Comparison of ENCODE assay signal across 8 cellular contexts in the genomic region with DNA sequence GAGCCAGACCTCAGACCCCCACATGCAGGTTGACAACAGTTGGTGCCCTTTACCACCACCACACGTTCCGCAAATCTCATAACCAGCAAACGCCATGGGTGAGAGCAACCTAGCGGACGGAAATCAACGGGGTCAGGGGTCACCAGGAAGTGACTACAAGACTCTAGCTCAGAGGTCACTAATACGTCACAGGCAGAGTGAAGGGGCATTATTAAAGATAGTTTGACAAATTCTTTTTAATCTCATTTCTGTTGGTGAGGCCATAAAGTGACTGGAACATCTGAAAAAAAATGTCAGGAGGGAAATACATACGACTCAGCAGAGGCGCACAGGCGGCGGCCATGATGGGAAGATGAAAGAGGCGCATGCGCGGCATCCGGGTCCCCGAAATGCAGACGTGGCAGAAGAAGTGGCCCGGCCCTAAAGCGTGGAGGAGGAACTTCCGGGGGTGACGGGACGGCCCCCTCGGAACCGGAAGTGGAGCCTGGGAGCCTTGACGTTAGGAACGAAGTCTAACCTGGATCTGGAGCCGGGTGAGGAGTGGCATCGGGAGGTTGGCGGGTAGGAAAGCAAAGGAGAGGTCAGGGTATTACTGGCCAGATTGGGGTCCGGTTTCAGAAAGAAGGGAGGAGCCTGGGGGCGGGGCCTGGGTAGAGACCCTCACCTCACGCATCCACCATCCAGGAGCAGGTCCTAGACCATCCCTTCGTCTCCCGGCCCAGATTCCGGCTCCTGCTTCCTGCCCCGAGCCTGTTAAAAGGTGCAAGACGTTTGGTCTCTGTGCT. TPM values are rescaled to one million over a fixed set of nuclear protein-coding genes. Genes with fewer than 3 reads are reported as not detected.
DNase-seq lines count a peak whose midpoint lies in the region; ATAC-seq and TF ChIP-seq lines count a peak whose summit lies in the region.

A gene with protein sequence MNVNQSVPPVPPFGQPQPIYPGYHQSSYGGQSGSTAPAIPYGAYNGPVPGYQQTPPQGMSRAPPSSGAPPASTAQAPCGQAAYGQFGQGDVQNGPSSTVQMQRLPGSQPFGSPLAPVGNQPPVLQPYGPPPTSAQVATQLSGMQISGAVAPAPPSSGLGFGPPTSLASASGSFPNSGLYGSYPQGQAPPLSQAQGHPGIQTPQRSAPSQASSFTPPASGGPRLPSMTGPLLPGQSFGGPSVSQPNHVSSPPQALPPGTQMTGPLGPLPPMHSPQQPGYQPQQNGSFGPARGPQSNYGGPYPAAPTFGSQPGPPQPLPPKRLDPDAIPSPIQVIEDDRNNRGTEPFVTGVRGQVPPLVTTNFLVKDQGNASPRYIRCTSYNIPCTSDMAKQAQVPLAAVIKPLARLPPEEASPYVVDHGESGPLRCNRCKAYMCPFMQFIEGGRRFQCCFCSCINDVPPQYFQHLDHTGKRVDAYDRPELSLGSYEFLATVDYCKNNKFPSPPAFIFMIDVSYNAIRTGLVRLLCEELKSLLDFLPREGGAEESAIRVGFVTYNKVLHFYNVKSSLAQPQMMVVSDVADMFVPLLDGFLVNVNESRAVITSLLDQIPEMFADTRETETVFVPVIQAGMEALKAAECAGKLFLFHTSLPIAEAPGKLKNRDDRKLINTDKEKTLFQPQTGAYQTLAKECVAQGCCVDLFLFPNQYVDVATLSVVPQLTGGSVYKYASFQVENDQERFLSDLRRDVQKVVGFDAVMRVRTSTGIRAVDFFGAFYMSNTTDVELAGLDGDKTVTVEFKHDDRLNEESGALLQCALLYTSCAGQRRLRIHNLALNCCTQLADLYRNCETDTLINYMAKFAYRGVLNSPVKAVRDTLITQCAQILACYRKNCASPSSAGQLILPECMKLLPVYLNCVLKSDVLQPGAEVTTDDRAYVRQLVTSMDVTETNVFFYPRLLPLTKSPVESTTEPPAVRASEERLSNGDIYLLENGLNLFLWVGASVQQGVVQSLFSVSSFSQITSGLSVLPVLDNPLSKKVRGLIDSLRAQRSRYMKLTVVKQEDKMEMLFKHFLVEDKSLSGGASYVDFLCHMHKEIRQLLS (plus strand): TSS at position 468 of the 785 bp plus-strand sequence. CDS start 2,461 bp downstream, outside the sequence.

- intact Hi-C loops in left colon (cut with DNase I, micrococcal nuclease) = no loop called here

- no peaks in the 10 kb centered on the region for H3K27me3 Mint-ChIP-seq in activated CD4-positive, alpha-beta T cell treated with anti-CD3 and anti-CD28 coated beads, Interleukin-2, amount 10 ng/mL, durations not matched to agents 7 days and 5 days

- H3K27ac Mint-ChIP-seq in activated CD4-positive, alpha-beta T cell treated with anti-CD3 and anti-CD28 coated beads, Interleukin-2, amount 10 ng/mL, durations not matched to agents 7 days and 5 days = peak within 1 kb of the TSS; percentile 100

- H3K4me1 ChIP-seq in BE2C = peaks cover 5% of the 10 kb centered on the region

- ATAC-seq in GM19324 (IDR thresholded peaks at IDR 0.05; ENCODE audit: low FRiP score, unreplicated experiment) (peak; percentile 96), HG03469 (IDR thresholded peaks at IDR 0.05; ENCODE audit: unreplicated experiment) (peak; percentile 64), left colon (peak; percentile 95)

- H3K27me3 ChIP-seq in BE2C = no peaks in the 10 kb centered on the region

- peak; percentile 95 for DNase-seq in BE2C
- DNase-seq in NCI-H69 (lab: John Stamatoyannopoulos, UW) = peak; percentile 94
- DNase-seq in activated CD4-positive, alpha-beta T cell treated with anti-CD3 and anti-CD28 coated beads, Interleukin-2, amount 10 ng/mL, durations not matched to agents 7 days and 5 days = peak; percentile 97
- peak; percentile 28 for DNase-seq in cortex of kidney (lab: John Stamatoyannopoulos, UW)
- peak; percentile 97 to 98 for DNase-seq in left colon
- peak; percentile 96 for DNase-seq in stimulated activated CD4-positive, alpha-beta T cell treated with anti-CD3 and anti-CD28 coated beads, Interleukin-1b, Interleukin-23, amount 100 ng/mL, for 48 hours

- peaks cover 35% of the 10 kb centered on the region for H3K4me1 Mint-ChIP-seq in activated CD4-positive, alpha-beta T cell treated with anti-CD3 and anti-CD28 coated beads, Interleukin-2, amount 10 ng/mL, durations not matched to agents 7 days and 5 days

- peaks cover 32% of the 10 kb centered on the region for H3K36me3 ChIP-seq in BE2C

- CTCF ChIA-PET in activated CD4-positive, alpha-beta T cell treated with anti-CD3 and anti-CD28 coated beads, Interleukin-2, amount 10 ng/mL, durations not matched to agents 7 days and 5 days (lab: Charles Lee) = interaction anchor here (0.7 to 3.2 kb wide), 8 partner anchors 9 to 183 kb away, joined by 3 to 21 read pairs (median 5); partner anchors contain the start of gene CHCHD1

- POLR2A ChIA-PET in activated CD4-positive, alpha-beta T cell treated with anti-CD3 and anti-CD28 coated beads, Interleukin-2, amount 10 ng/mL, durations not matched to agents 7 days and 5 days (lab: Charles Lee) = interaction anchor here (1.1 kb wide), 1 partner anchor 15 kb away, joined by 3 read pairs; no protein-coding TSS in a partner anchor

- peak within 1 kb of the TSS; percentile 97 for H3K4me3 ChIP-seq in BE2C (ENCODE audit: low read depth, low read length)

- peak; percentile 17; the same call in 1 of the 2 replicates for TF ChIP-seq CTCF in BE2C (IDR thresholded peaks at IDR 0.05; ENCODE audit: low read depth, low read length)

- no peaks in the 10 kb centered on the region for H3K9me3 ChIP-seq in BE2C

- peak within 1 kb of the TSS; percentile 100 for H3K4me3 Mint-ChIP-seq in activated CD4-positive, alpha-beta T cell treated with anti-CD3 and anti-CD28 coated beads, Interleukin-2, amount 10 ng/mL, durations not matched to agents 7 days and 5 days

- H3K36me3 Mint-ChIP-seq in activated CD4-positive, alpha-beta T cell treated with anti-CD3 and anti-CD28 coated beads, Interleukin-2, amount 10 ng/mL, durations not matched to agents 7 days and 5 days (ENCODE audit: low read depth) = peaks cover 25% of the 10 kb centered on the region

- H3K9me3 Mint-ChIP-seq in activated CD4-positive, alpha-beta T cell treated with anti-CD3 and anti-CD28 coated beads, Interleukin-2, amount 10 ng/mL, durations not matched to agents 7 days and 5 days = no peaks in the 10 kb centered on the region

RNA-seq across cellular contexts. Expression of the gene that starts here (rescaled TPM):
- 118 TPM for polyA plus RNA-seq in BE2C (2012; ENCODE audit: insufficient read depth, insufficient read length, low read depth)
- 10 to 100 TPM; 93.1 to 93.2 TPM for total RNA-seq in activated CD4-positive, alpha-beta T cell treated with anti-CD3 and anti-CD28 coated beads, Interleukin-2, amount 10 ng/mL, durations not matched to agents 7 days and 5 days
- 10 to 100 TPM; 65.1 to 75.5 TPM for total RNA-seq in left colon

Comparison
In these comparisons a context has a peak if more than half of its experiments do, and no peak if none do; other contexts are left out.
1. Peak in every context shown above with its lines: DNase-seq, ATAC-seq and H3K4me3 ChIP-seq.
2. DNase-seq: peak in every context shown above with its lines; median percentile 98 in left colon; 97 in activated CD4-positive, alpha-beta T cell treated with anti-CD3 and anti-CD28 coated beads, Interleukin-2, amount 10 ng/mL, durations not matched to agents 7 days and 5 days; 96 in stimulated activated CD4-positive, alpha-beta T cell treated with anti-CD3 and anti-CD28 coated beads, Interleukin-1b, Interleukin-23, amount 100 ng/mL, for 48 hours; 95 in BE2C; 94 in NCI-H69; 28 in cortex of kidney.